14 cellular contexts compared by ENCODE assay signal in genomic region chr2:236865052-236865451, GRCh38.
DNase-seq lines count a peak whose midpoint lies in the region; ATAC-seq lines count a peak whose summit lies in the region.
"Had no signal": no experiment of that assay in that cellular context is flagged by ENCODE, and none has a peak within 500 bp of the region (broad histone marks: within the 10 kb centered on the region; RNA-seq: fewer than 3 reads in every experiment).

No MANE protein-coding gene starts in this region.

- H3K4me1 Mint-ChIP-seq in activated CD4-positive, alpha-beta memory T cell treated with anti-CD3 and anti-CD28 coated beads, Interleukin-2, amount 10 ng/mL, durations not matched to agents 7 days and 5 days = no peaks in the 10 kb centered on the region
- H3K4me1 Mint-ChIP-seq: CD4-positive, alpha-beta memory T cell had no signal

- no peaks in the 10 kb centered on the region for H3K27me3 Mint-ChIP-seq in activated CD4-positive, alpha-beta memory T cell treated with anti-CD3 and anti-CD28 coated beads, Interleukin-2, amount 10 ng/mL, durations not matched to agents 7 days and 5 days

- no peak overlapping the region for H3K4me3 Mint-ChIP-seq in activated CD4-positive, alpha-beta memory T cell treated with anti-CD3 and anti-CD28 coated beads, Interleukin-2, amount 10 ng/mL, durations not matched to agents 7 days and 5 days
- H3K4me3 Mint-ChIP-seq: CD4-positive, alpha-beta memory T cell had no signal

- H3K9me3 Mint-ChIP-seq in activated CD4-positive, alpha-beta memory T cell treated with anti-CD3 and anti-CD28 coated beads, Interleukin-2, amount 10 ng/mL, durations not matched to agents 7 days and 5 days = peaks cover 7% of the 10 kb centered on the region

- H3K36me3 Mint-ChIP-seq in activated CD4-positive, alpha-beta memory T cell treated with anti-CD3 and anti-CD28 coated beads, Interleukin-2, amount 10 ng/mL, durations not matched to agents 7 days and 5 days (ENCODE audit: low read depth) = no peaks in the 10 kb centered on the region
- H3K36me3 Mint-ChIP-seq: CD4-positive, alpha-beta memory T cell had no signal

- CTCF ChIA-PET in activated CD4-positive, alpha-beta memory T cell treated with anti-CD3 and anti-CD28 coated beads, Interleukin-2, amount 10 ng/mL, durations not matched to agents 7 days and 5 days (lab: Charles Lee) = no interaction called here

- no peak for ATAC-seq in HG03108 (IDR thresholded peaks at IDR 0.05; ENCODE audit: unreplicated experiment)
- ATAC-seq: GM12878 had no signal

- H3K27ac Mint-ChIP-seq in activated CD4-positive, alpha-beta memory T cell treated with anti-CD3 and anti-CD28 coated beads, Interleukin-2, amount 10 ng/mL, durations not matched to agents 7 days and 5 days = no peak overlapping the region
- H3K27ac Mint-ChIP-seq: CD4-positive, alpha-beta memory T cell had no signal

- peak; percentile 19 for DNase-seq in activated effector memory CD4-positive, alpha-beta T cell treated with anti-CD3 and anti-CD28 coated beads, Interleukin-2, amount 50 U/mL, for 16 hours
- no peak for DNase-seq in activated effector memory CD4-positive, alpha-beta T cell treated with Interleukin-2 at 50 U/mL for 16 hours
- DNase-seq in activated CD8-positive, alpha-beta memory T cell treated with anti-CD3 and anti-CD28 coated beads, Interleukin-2, amount 50 U/mL, for 48 hours = peak; percentile 12
- DNase-seq in mesenteric fat pad (ENCODE audit: low spot score) (peak; percentile 2), ureter (ENCODE audit: low spot score) (peak; percentile 12), GDM1 (lab: John Stamatoyannopoulos, UW) (no peak)
- no peak for DNase-seq in activated CD4-positive, alpha-beta memory T cell treated with anti-CD3 and anti-CD28 coated beads, Interleukin-2, amount 10 ng/mL, durations not matched to agents 7 days and 5 days
- DNase-seq: 8988T; CD4-positive, alpha-beta memory T cell; DMS153; DMS79; GF-D8 had no signal

- POLR2A ChIA-PET in activated CD4-positive, alpha-beta memory T cell treated with anti-CD3 and anti-CD28 coated beads, Interleukin-2, amount 10 ng/mL, durations not matched to agents 7 days and 5 days (lab: Charles Lee) = no interaction called here

Comparison
In these comparisons a context has a peak if more than half of its experiments do, and no peak if none do; other contexts are left out.
1. DNase-seq: peak in activated effector memory CD4-positive, alpha-beta T cell treated with anti-CD3 and anti-CD28 coated beads, Interleukin-2, amount 50 U/mL, for 16 hours (single experiment), activated CD8-positive, alpha-beta memory T cell treated with anti-CD3 and anti-CD28 coated beads, Interleukin-2, amount 50 U/mL, for 48 hours (single experiment), mesenteric fat pad (single experiment) and ureter (single experiment); none in activated effector memory CD4-positive, alpha-beta T cell treated with Interleukin-2 at 50 U/mL for 16 hours (single experiment), GDM1 (single experiment) and activated CD4-positive, alpha-beta memory T cell treated with anti-CD3 and anti-CD28 coated beads, Interleukin-2, amount 10 ng/mL, durations not matched to agents 7 days and 5 days (single experiment).